1 cellular context compared by ENCODE assay signal in genomic region chr12:3224530-3224903, GRCh38.
TF ChIP-seq lines count a peak whose summit lies in the region.

No MANE protein-coding gene starts in this region.

TF ChIP-seq in neural cell, 6 proteins besides CTCF, POLR2A, EP300 and RAD21:
- TF ChIP-seq EZH2 (IDR thresholded peaks at IDR 0.05; ENCODE audit: borderline replicate concordance, insufficient read depth, low read length, poor library complexity, severe bottlenecking) (no peak), SMC3 (conservative IDR thresholded peaks at IDR 0.05; ENCODE audit: poor library complexity) (no peak), REST (IDR thresholded peaks at IDR 0.05; ENCODE audit: borderline replicate concordance) (no peak), POLR2AphosphoS5 (IDR thresholded peaks at IDR 0.05) (no peak), MXI1 (conservative IDR thresholded peaks at IDR 0.05; ENCODE audit: poor library complexity, severe bottlenecking) (no peak), TAF1 (IDR thresholded peaks at IDR 0.05; ENCODE audit: low read depth) (no peak)
